In genomic region chr1:29593601-29594382, GRCh38 we compare ENCODE assay signal across 18 cellular contexts.
"Had no signal": no experiment of that assay in that cellular context is flagged by ENCODE, and none has a peak within 500 bp of the region (broad histone marks: within the 10 kb centered on the region; RNA-seq: fewer than 3 reads in every experiment).

No MANE protein-coding gene starts in this region.

- H3K27ac ChIP-seq: left lung, sigmoid colon, stomach, suprapubic skin, tibial nerve had no signal

- H3K36me3 ChIP-seq: left lung, sigmoid colon, stomach, suprapubic skin, tibial nerve had no signal

- H3K4me3 ChIP-seq: left lung, sigmoid colon, smooth muscle cell, stomach, suprapubic skin, tibial nerve had no signal

- H3K4me1 ChIP-seq: left lung, sigmoid colon, stomach, suprapubic skin, tibial nerve had no signal

- ATAC-seq: activated naive CD4-positive, alpha-beta T cell treated with anti-CD3 and anti-CD28 coated beads, Interleukin-2, amount 50 U/mL, for 72 hours; activated T-helper 17 cell treated with anti-CD3 and anti-CD28 coated beads, Interleukin-2, amount 50 U/mL, for 72 hours; left lung; natural killer cell treated with Interleukin-12 subunit alpha and Interleukin-12 subunit beta and Interleukin-15 and Interleukin-18, amount 100 ng/mL, for 72 hours had no signal

- H3K9me3 ChIP-seq: left lung, sigmoid colon, stomach, suprapubic skin, tibial nerve had no signal

- H3K4me2 ChIP-seq: smooth muscle cell had no signal

- DNase-seq: activated CD4-positive, alpha-beta T cell treated with anti-CD3 and anti-CD28 coated beads, Interleukin-2, amount 50 U/mL, for 48 hours; activated T-cell treated with anti-CD3 and anti-CD28 coated beads, Interleukin-2, amount 50 U/mL, for 24 hours; aorta; caudate nucleus; erythroblast; foreskin melanocyte; left lung; sigmoid colon; stimulated activated CD4-positive, alpha-beta T cell treated with anti-CD3 and anti-CD28 coated beads, Interleukin-15, amount 100 ng/mL, for 24 hours; stomach; T-helper 1 cell; T-helper 9 cell had no signal

- H3K27me3 ChIP-seq: tibial nerve had no signal
